In the genomic region with DNA sequence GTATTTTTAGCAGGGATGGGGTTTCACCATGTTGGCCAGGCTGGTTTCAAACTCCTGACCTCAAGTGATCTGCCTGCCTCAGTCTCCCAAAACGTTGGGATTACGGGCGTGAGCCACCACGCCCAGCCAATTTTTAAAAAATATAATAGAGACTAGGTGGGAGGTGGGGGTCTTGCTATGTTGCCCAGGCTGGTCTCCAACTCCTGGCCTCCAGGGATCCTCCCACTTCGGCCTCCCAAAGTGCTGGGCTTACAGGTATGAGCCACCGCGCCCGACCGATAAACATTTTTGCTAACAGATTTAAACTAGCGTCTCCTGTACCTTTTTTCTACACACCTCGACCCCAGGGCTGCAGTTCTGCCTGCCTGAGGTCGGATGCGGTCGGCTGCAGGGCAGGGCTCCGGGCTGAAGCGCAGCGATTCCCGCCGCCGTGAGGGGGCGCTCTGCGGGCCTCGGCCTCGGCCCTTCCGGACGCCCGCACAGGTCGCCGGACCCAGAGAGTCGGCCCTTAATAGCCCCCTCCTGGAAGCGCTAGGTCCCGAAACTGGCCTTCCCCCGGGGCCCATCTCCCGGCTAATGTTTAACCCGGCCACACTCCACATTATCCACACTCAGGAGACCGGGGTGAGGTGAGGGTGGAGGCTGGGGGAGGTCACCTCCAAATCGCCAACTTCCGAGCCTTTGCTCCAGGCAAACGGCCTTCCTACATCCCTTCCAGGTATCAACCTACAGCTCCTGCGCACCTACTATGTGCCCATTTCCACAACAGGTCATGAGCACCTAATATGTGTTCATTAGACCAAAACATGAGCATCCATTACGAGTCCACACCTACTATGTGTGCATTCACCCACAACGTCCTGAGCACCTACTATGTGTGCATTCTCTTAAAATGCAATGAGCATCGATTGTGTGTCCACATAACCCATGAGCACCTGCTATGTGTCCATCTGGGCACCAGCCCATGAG, we compare ENCODE assay signal across 1 cellular context.
A peak's percentile ranks its signal among the peaks of the same experiment; 100 is the strongest.
TF ChIP-seq lines count a peak whose summit lies in the region.

No MANE protein-coding gene starts in this region.

TF ChIP-seq in HepG2, 621 proteins besides CTCF, POLR2A, EP300 and RAD21 (continued from another document):
- TF ChIP-seq, protein P1, sequence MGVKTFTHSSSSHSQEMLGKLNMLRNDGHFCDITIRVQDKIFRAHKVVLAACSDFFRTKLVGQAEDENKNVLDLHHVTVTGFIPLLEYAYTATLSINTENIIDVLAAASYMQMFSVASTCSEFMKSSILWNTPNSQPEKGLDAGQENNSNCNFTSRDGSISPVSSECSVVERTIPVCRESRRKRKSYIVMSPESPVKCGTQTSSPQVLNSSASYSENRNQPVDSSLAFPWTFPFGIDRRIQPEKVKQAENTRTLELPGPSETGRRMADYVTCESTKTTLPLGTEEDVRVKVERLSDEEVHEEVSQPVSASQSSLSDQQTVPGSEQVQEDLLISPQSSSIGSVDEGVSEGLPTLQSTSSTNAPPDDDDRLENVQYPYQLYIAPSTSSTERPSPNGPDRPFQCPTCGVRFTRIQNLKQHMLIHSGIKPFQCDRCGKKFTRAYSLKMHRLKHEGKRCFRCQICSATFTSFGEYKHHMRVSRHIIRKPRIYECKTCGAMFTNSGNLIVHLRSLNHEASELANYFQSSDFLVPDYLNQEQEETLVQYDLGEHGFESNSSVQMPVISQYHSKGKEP (CRISPR knock-in tag; IDR thresholded peaks at IDR 0.05): no peak
- TF ChIP-seq, protein P2, sequence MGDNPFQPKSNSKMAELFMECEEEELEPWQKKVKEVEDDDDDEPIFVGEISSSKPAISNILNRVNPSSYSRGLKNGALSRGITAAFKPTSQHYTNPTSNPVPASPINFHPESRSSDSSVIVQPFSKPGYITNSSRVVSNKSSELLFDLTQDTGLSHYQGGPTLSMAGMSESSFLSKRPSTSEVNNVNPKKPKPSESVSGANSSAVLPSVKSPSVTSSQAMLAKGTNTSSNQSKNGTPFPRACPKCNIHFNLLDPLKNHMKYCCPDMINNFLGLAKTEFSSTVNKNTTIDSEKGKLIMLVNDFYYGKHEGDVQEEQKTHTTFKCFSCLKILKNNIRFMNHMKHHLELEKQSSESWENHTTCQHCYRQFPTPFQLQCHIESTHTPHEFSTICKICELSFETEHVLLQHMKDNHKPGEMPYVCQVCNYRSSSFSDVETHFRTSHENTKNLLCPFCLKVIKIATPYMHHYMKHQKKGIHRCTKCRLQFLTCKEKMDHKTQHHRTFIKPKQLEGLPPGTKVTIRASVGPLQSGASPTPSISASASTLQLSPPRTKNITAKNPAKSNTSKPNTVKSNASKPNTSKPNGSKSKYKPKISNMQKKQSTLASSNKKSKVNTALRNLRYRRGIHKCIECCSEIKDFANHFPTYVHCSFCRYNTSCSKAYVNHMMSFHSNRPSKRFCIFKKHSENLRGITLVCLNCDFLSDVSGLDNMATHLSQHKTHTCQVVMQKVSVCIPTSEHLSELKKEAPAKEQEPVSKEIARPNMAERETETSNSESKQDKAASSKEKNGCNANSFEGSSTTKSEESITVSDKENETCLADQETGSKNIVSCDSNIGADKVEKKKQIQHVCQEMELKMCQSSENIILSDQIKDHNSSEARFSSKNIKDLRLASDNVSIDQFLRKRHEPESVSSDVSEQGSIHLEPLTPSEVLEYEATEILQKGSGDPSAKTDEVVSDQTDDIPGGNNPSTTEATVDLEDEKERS (CRISPR knock-in tag; IDR thresholded peaks at IDR 0.05): peak; percentile 41; the same call in 1 of the 2 replicates
- TF ChIP-seq FOXK1 (CRISPR knock-in tag; IDR thresholded peaks at IDR 0.05; ENCODE audit: borderline replicate concordance, low read depth): 0 out of 2 replicates have a peak, but pooled peaks have one; percentile 13
